20 cellular contexts compared by ENCODE assay signal in the genomic region with DNA sequence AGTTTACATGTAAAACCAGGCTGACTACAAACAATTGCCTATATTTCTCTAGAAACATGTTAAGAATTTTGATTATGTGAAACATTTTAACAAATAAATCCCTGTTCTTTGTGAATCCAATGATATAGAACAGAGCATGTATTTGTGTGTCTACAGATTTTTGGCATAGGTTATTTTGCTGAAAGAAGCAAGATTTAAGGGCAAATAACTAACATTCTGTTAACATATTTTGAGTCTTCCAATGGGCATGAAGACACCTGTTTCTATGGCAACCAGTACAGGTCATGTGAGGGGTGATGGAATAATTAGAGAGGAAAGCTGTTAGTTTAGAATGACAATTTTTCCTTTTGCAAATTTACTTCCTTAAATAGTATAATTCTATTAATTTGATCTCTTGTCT. TPM values are rescaled to one million over a fixed set of nuclear protein-coding genes. Genes with fewer than 3 reads are reported as not detected.
DNase-seq lines count a peak whose midpoint lies in the region; TF ChIP-seq lines count a peak whose summit lies in the region.
"Had no signal": no experiment of that assay in that cellular context is flagged by ENCODE, and none has a peak within 500 bp of the region (broad histone marks: within the 10 kb centered on the region; RNA-seq: fewer than 3 reads in every experiment).

No MANE protein-coding gene starts in this region.

- H2AFZ ChIP-seq in ACC112 (ENCODE audit: low read length, unreplicated experiment) (no peak overlapping the region), hepatocyte (no peak overlapping the region)
- H2AFZ ChIP-seq: GM23338 had no signal

- H3K27me3 ChIP-seq in ACC112 (ENCODE audit: insufficient read depth, low read length) (no peaks in the 10 kb centered on the region), hepatocyte (no peaks in the 10 kb centered on the region)
- H3K27me3 ChIP-seq: uterus had no signal

- peak overlapping the region; percentile 19 for H3K4me2 ChIP-seq in hepatocyte
- H3K4me2 ChIP-seq: GM23338 had no signal

- DNase-seq in SK-MEL-5 (ENCODE audit: low read depth, low spot score): peak; percentile 26
- DNase-seq in hepatocyte (ENCODE audit: low spot score): no peak
- no peak for DNase-seq in amygdala (lab: John Stamatoyannopoulos, UW)
- no peak for DNase-seq in NCI-H526 treated with DMSO at 0.1 percent for 48 hours (lab: John Stamatoyannopoulos, UW)
- no peak for DNase-seq in NCI-H1417 treated with DMSO at 0.1 percent for 48 hours (lab: John Stamatoyannopoulos, UW)
- DNase-seq: activated CD4-positive, CD25-positive, alpha-beta regulatory T cell; activated CD8-positive, alpha-beta T cell treated with anti-CD3 and anti-CD28 coated beads, Interleukin-2, amount 10 ng/mL, durations not matched to agents 7 days and 5 days; activated T-cell treated with anti-CD3 and anti-CD28 coated beads, Interleukin-2, amount 50 U/mL, for 72 hours; left ventricle myocardium superior; NCI-H1105; NCI-H69; stimulated activated CD4-positive, alpha-beta T cell treated with anti-CD3 and anti-CD28 coated beads, Interleukin-2, amount 100 ng/mL, for 48 hours; uterus had no signal

- in situ Hi-C loops in SK-MEL-5 (cut with HindIII; ENCODE audit: low pct_unique_long_range_greater_than_20kb, low sequenced_read_pairs): no loop called here

- no peak overlapping the region for H3K4me3 ChIP-seq in ACC112 (ENCODE audit: low read depth, low read length)
- H3K4me3 ChIP-seq in hepatocyte: no peak overlapping the region
- H3K4me3 ChIP-seq: GM23338, uterus had no signal

- H3K36me3 ChIP-seq in ACC112 (ENCODE audit: insufficient read depth, low read length) (no peaks in the 10 kb centered on the region), hepatocyte (replicated peaks; ENCODE audit: insufficient read depth, low read depth) (no peaks in the 10 kb centered on the region)
- H3K36me3 ChIP-seq: uterus had no signal

- no peaks in the 10 kb centered on the region for H3K9me2 ChIP-seq in hepatocyte (replicated peaks; ENCODE audit: insufficient read depth)

- peak overlapping the region; percentile 47; the same call in 1 of the 2 replicates for H3K27ac ChIP-seq in ACC112 (ENCODE audit: low read depth, low read length)
- H3K27ac ChIP-seq in hepatocyte: peak overlapping the region; percentile 10
- H3K27ac ChIP-seq: uterus had no signal

- H4K20me1 ChIP-seq in hepatocyte (ENCODE audit: insufficient read depth, poor library complexity, severe bottlenecking): no peaks in the 10 kb centered on the region

- H3K9me3 ChIP-seq in hepatocyte (ENCODE audit: low read depth): no peaks in the 10 kb centered on the region
- H3K9me3 ChIP-seq: uterus had no signal

- no peak for TF ChIP-seq CTCF in hepatocyte (IDR thresholded peaks at IDR 0.05; ENCODE audit: poor library complexity)

- H3K4me1 ChIP-seq in ACC112 (ENCODE audit: control insufficient read depth, insufficient read depth, low read length, unreplicated experiment): peaks cover 36% of the 10 kb centered on the region
- no peaks in the 10 kb centered on the region for H3K4me1 ChIP-seq in hepatocyte (ENCODE audit: insufficient read depth)
- H3K4me1 ChIP-seq: uterus had no signal

- H3K79me2 ChIP-seq in ACC112 (ENCODE audit: control insufficient read depth, insufficient read depth, low read length, unreplicated experiment): no peaks in the 10 kb centered on the region
- no peaks in the 10 kb centered on the region for H3K79me2 ChIP-seq in hepatocyte

RNA-seq across cellular contexts. Expression of gene ART4, which starts 8.8 kb away (rescaled TPM):
- total RNA-seq in SK-MEL-5 (2014; rRNA removed; shearing (Covaris generic)): not detected in 2 replicates
- polyA plus RNA-seq in SK-MEL-5 (2015; cell fraction: cytosol; rRNA removed): not detected in 2 replicates
- not detected in 2 replicates for polyA plus RNA-seq in SK-MEL-5 (2015; cell fraction: nucleus; rRNA removed)
- total RNA-seq in hepatocyte: 4.9 and 6.3 TPM in 2 replicates
- 5.1 and 7.3 TPM in 2 replicates for polyA plus RNA-seq in hepatocyte
- total RNA-seq: activated CD8-positive, alpha-beta T cell treated with anti-CD3 and anti-CD28 coated beads, Interleukin-2, amount 10 ng/mL, durations not matched to agents 7 days and 5 days; activated naive CD4-positive, alpha-beta T cell treated with anti-CD3 and anti-CD28 coated beads, Interleukin-2, amount 50 U/mL, for 72 hours; activated T-cell treated with anti-CD3 and anti-CD28 coated beads, Interleukin-2, amount 50 U/mL, for 72 hours; bronchial epithelial cell; GM23338; HT-29; LHCN-M2; osteoblast had no signal

RNA-seq across cellular contexts. Expression of gene SMCO3, which starts 20.5 kb away (rescaled TPM):
- 0.24 TPM in 1 of 2 replicates, not detected in the other for total RNA-seq in SK-MEL-5 (2014; rRNA removed; shearing (Covaris generic))
- polyA plus RNA-seq in SK-MEL-5 (2015; cell fraction: cytosol; rRNA removed): 0.05 and 0.09 TPM in 2 replicates
- polyA plus RNA-seq in SK-MEL-5 (2015; cell fraction: nucleus; rRNA removed): not detected in 2 replicates
- total RNA-seq in hepatocyte: 1.7 and 3.2 TPM in 2 replicates
- polyA plus RNA-seq in hepatocyte: 1.4 and 2.9 TPM in 2 replicates
- total RNA-seq: activated CD8-positive, alpha-beta T cell treated with anti-CD3 and anti-CD28 coated beads, Interleukin-2, amount 10 ng/mL, durations not matched to agents 7 days and 5 days; activated naive CD4-positive, alpha-beta T cell treated with anti-CD3 and anti-CD28 coated beads, Interleukin-2, amount 50 U/mL, for 72 hours; activated T-cell treated with anti-CD3 and anti-CD28 coated beads, Interleukin-2, amount 50 U/mL, for 72 hours; bronchial epithelial cell; GM23338; HT-29; LHCN-M2 had no signal

RNA-seq across cellular contexts. Expression of gene C12orf60, which starts 31.0 kb away (rescaled TPM):
- total RNA-seq in SK-MEL-5 (2014; rRNA removed; shearing (Covaris generic)): 14.1 and 15.9 TPM in 2 replicates
- 4.2 and 4.3 TPM in 2 replicates for polyA plus RNA-seq in SK-MEL-5 (2015; cell fraction: cytosol; rRNA removed)
- 2.0 and 5.4 TPM in 2 replicates for polyA plus RNA-seq in SK-MEL-5 (2015; cell fraction: nucleus; rRNA removed)
- total RNA-seq in hepatocyte: 1.5 and 2.3 TPM in 2 replicates
- 0.17 and 2.0 TPM in 2 replicates for polyA plus RNA-seq in hepatocyte

RNA-seq across cellular contexts. Expression of gene WBP11, which starts 31.2 kb away (rescaled TPM):
- 33.2 and 33.7 TPM in 2 replicates for total RNA-seq in SK-MEL-5 (2014; rRNA removed; shearing (Covaris generic))
- polyA plus RNA-seq in SK-MEL-5 (2015; cell fraction: cytosol; rRNA removed): 62.4 and 70.6 TPM in 2 replicates
- polyA plus RNA-seq in SK-MEL-5 (2015; cell fraction: nucleus; rRNA removed): 28.4 and 34.5 TPM in 2 replicates
- total RNA-seq in hepatocyte: 22.8 and 26.6 TPM in 2 replicates
- 39.3 and 54.2 TPM in 2 replicates for polyA plus RNA-seq in hepatocyte

RNA-seq across cellular contexts. Expression of gene MGP, which starts 51.2 kb away (rescaled TPM):
- total RNA-seq in SK-MEL-5 (2014; rRNA removed; shearing (Covaris generic)): 402 and 415 TPM in 2 replicates
- polyA plus RNA-seq in SK-MEL-5 (2015; cell fraction: cytosol; rRNA removed): 169 and 276 TPM in 2 replicates
- 34.3 and 59.2 TPM in 2 replicates for polyA plus RNA-seq in SK-MEL-5 (2015; cell fraction: nucleus; rRNA removed)
- 115 and 117 TPM in 2 replicates for total RNA-seq in hepatocyte
- 561 and 646 TPM in 2 replicates for polyA plus RNA-seq in hepatocyte
- total RNA-seq: GM23338, LHCN-M2 had no signal
